20 cellular contexts compared by ENCODE assay signal in the genomic region with DNA sequence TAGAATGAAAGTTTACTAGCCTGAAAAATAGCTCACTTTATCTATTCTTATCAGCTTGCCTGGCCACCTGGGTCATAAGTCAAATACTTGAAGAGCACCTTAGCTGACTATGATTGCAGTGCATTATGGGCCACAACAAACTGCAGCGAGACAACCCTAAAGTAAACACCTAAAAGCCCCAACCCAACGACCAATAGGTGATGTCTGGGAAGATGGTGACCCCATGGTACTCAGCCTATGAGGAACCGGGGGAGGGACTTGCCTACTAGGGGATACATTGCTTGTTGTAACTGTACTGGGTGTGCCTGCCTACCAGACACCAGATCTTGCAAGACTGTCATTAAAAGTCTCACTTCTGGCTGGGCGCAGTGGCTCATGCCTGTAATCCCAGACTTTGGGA. TPM values are rescaled to one million over a fixed set of nuclear protein-coding genes. Genes with fewer than 3 reads are reported as not detected.
A peak's percentile ranks its signal among the peaks of the same experiment; 100 is the strongest.
DNase-seq lines count a peak whose midpoint lies in the region; ATAC-seq, FAIRE-seq and TF ChIP-seq lines count a peak whose summit lies in the region.
"Had no signal": no experiment of that assay in that cellular context is flagged by ENCODE, and none has a peak within 500 bp of the region (broad histone marks: within the 10 kb centered on the region; RNA-seq: fewer than 3 reads in every experiment).

No MANE protein-coding gene starts in this region.

- whole genome bisulfite sequencing in body of pancreas, 2 donors: 47 to 48% methylated on average over 4 of the region's 4 CpGs
- 32 to 66% (median 37%) methylated on average over 4 of the region's 4 CpGs for WGBS in small intestine, 3 donors

- no peak for TF ChIP-seq POLR2A in body of pancreas (IDR thresholded peaks at IDR 0.05)

- H3K27ac ChIP-seq in body of pancreas (peak overlapping the region; percentile 59 to 69 (median 60)), small intestine (ENCODE audit: low read depth in 1 of 2, low read length in 1 of 2) (peak overlapping the region in 1 of 2 donors; percentile 42)

- no peak for TF ChIP-seq CTCF in body of pancreas (IDR thresholded peaks at IDR 0.05)

- intact Hi-C loops in body of pancreas (cut with DNase I): no loop called here

- H3K4me3 ChIP-seq in body of pancreas: no peak overlapping the region
- no peak overlapping the region for H3K4me3 ChIP-seq in small intestine (ENCODE audit: low read depth in 1 of 2, low read length in 2 of 2)

- FAIRE-seq in small intestine (lab: Jason Lieb, UNC): no peak
- FAIRE-seq: H54, RCC 7860 had no signal

- no peaks in the 10 kb centered on the region for H3K36me3 ChIP-seq in body of pancreas (replicated peaks in 1 of 2; ENCODE audit: insufficient read depth in 1 of 2, low read depth in 2 of 2)
- no peaks in the 10 kb centered on the region for H3K36me3 ChIP-seq in small intestine (ENCODE audit: control insufficient read depth in 2 of 2, insufficient read depth in 2 of 2, low read length in 2 of 2)

- peak; percentile 15 for DNase-seq in DMS53 (lab: John Stamatoyannopoulos, UW)
- DNase-seq in DMS53 treated with DMSO at 0.1 percent for 48 hours (lab: John Stamatoyannopoulos, UW; ENCODE audit: unreplicated experiment): no peak
- peak; percentile 19 for DNase-seq in NAMALWA (ENCODE audit: low spot score)
- DNase-seq in body of pancreas: no peak
- peak; percentile 33 for DNase-seq in small intestine
- no peak for DNase-seq in activated CD8-positive, alpha-beta memory T cell treated with anti-CD3 and anti-CD28 coated beads, Interleukin-2, amount 50 U/mL, for 48 hours
- no peak for DNase-seq in T-helper 2 cell
- DNase-seq: CD4-positive, CD25-positive, alpha-beta regulatory T cell; DND-41; KBM-7; MV-4-11; NCI-H1417 treated with DMSO at 0.1 percent for 48 hours; NCI-H446 treated with DMSO at 0.1 percent for 48 hours; SW 1271 had no signal

- no peaks in the 10 kb centered on the region for H3K27me3 ChIP-seq in body of pancreas
- no peaks in the 10 kb centered on the region for H3K27me3 ChIP-seq in small intestine (ENCODE audit: control insufficient read depth in 2 of 2, insufficient read depth in 2 of 2, low read length in 2 of 2)

- H3K9me3 ChIP-seq in body of pancreas (no peaks in the 10 kb centered on the region), small intestine (ENCODE audit: control insufficient read depth, low read depth) (no peaks in the 10 kb centered on the region)

- H3K4me1 ChIP-seq in body of pancreas: peaks cover 62% of the 10 kb centered on the region
- H3K4me1 ChIP-seq in small intestine (ENCODE audit: control insufficient read depth in 2 of 2, insufficient read depth in 1 of 2, low read depth in 1 of 2, low read length in 1 of 2): peaks cover 0 to 9% of the 10 kb centered on the region in 2 donors

- no peak for ATAC-seq in body of pancreas
- no peak for ATAC-seq in HG03432 (IDR thresholded peaks at IDR 0.05; ENCODE audit: unreplicated experiment)

RNA-seq across cellular contexts. Expression of a gene that starts 35.6 kb away (rescaled TPM):
- not detected for total RNA-seq in body of pancreas
- under 1 TPM in 2 of 3 donors, not detected in 1; 0.37 to 0.81 TPM for polyA plus RNA-seq in small intestine
- total RNA-seq: A172; B cell; CD4-positive, CD25-positive, alpha-beta regulatory T cell; G401 had no signal

RNA-seq across cellular contexts. Expression of a gene that starts 49.8 kb away (rescaled TPM):
- 10 to 100 TPM; 32.7 to 45.2 TPM for total RNA-seq in body of pancreas
- polyA plus RNA-seq in small intestine: 10 to 100 TPM in 1 of 3 donors, 1 to 10 TPM in 2; 1.1 to 15.9 (median 3.0) TPM

Comparison
In these comparisons a context has a peak if more than half of its experiments do, and no peak if none do; other contexts are left out.
1. DNase-seq: peak in DMS53 (single experiment), NAMALWA (single experiment) and small intestine (single experiment); none in DMS53 treated with DMSO at 0.1 percent for 48 hours (single experiment), body of pancreas (0 of 4), activated CD8-positive, alpha-beta memory T cell treated with anti-CD3 and anti-CD28 coated beads, Interleukin-2, amount 50 U/mL, for 48 hours (single experiment) and T-helper 2 cell (0 of 5).